8 cellular contexts compared by ENCODE assay signal in the genomic region with DNA sequence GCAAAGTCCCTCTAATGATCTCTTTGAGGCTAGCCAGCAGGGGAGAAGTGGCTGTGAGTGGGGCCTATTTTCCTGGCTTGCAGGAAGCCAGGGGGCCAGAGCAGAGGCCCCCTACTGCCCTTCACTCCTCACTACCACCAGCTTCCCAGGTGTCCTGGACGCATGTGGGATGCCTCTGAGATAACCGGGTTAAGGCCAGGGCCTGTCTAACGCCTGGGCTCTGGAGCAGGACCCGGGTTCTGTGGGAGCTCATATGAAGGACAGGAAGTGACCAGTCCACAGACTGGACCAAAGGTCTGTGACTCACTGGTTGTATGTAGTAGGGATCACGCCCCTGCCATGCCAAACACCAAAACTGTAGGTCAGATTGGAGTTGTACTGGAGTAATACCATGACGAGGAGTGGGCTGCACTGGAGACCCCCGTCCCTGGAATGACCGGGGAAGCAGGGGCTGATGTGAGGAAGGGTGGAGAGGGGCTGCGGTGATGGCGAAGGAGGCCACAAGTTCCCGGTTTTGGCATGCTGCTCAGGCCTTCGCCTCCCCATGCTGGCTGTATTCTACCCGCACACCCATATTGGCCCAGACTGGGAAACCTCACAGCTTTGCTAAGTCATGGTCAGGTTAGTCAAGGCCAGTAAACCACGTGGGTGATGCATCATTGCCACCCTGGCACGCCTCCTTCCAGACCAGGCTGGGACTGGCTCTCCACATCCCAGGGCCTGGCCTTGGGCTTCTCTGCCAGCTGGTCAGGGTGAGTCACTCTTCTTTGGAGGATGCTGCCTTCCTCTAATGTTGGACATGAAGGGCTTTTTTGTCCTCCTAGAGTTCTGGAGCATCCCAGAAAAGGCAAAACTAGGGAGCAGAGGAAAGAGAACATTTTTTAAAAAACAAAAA. TPM values are rescaled to one million over a fixed set of nuclear protein-coding genes. Genes with fewer than 3 reads are reported as not detected.
DNase-seq lines count a peak whose midpoint lies in the region; ATAC-seq, FAIRE-seq and TF ChIP-seq lines count a peak whose summit lies in the region.

No MANE protein-coding gene starts in this region.

- FAIRE-seq in H54 (lab: Jason Lieb, UNC), result peak; percentile 94

- H3K9me3 ChIP-seq in sigmoid colon, result no peaks in the 10 kb centered on the region

- peaks cover 5% of the 10 kb centered on the region for H3K27me3 Mint-ChIP-seq in GM23338 (ENCODE audit: insufficient read depth, low read depth, poor library complexity)
- H3K27me3 Mint-ChIP-seq in activated CD8-positive, alpha-beta memory T cell treated with anti-CD3 and anti-CD28 coated beads, Interleukin-2, amount 10 ng/mL, durations not matched to agents 7 days and 5 days, result no peaks in the 10 kb centered on the region

- H3K27ac Mint-ChIP-seq in GM23338, result no peak overlapping the region
- no peak overlapping the region for H3K27ac Mint-ChIP-seq in activated CD8-positive, alpha-beta memory T cell treated with anti-CD3 and anti-CD28 coated beads, Interleukin-2, amount 10 ng/mL, durations not matched to agents 7 days and 5 days

- intact Hi-C loops in sigmoid colon (cut with DNase I), result no loop called here

- ATAC-seq in GM23338 (no peak; the same call in 1 of the 3 replicates), HG03520 (IDR thresholded peaks at IDR 0.05; ENCODE audit: unreplicated experiment) (no peak), HG02884 (IDR thresholded peaks at IDR 0.05; ENCODE audit: unreplicated experiment) (no peak)
- ATAC-seq in activated CD8-positive, alpha-beta memory T cell treated with anti-CD3 and anti-CD28 coated beads, Interleukin-2, amount 10 ng/mL, durations not matched to agents 7 days and 5 days, result no peak

- H3K4me1 ChIP-seq in sigmoid colon, result no peaks in the 10 kb centered on the region
- H3K4me1 ChIP-seq in GM23338 (ENCODE audit: insufficient read depth), result no peaks in the 10 kb centered on the region; the same call in 1 of the 2 replicates

- no peak overlapping the region for H3K4me2 ChIP-seq in GM23338

- H3K4me3 ChIP-seq in sigmoid colon (no peak overlapping the region), GM23338 (no peak overlapping the region)

- H3K27me3 ChIP-seq in sigmoid colon (no peaks in the 10 kb centered on the region), GM23338 (ENCODE audit: insufficient read depth) (no peaks in the 10 kb centered on the region)

- CTCF ChIA-PET in activated CD8-positive, alpha-beta memory T cell treated with anti-CD3 and anti-CD28 coated beads, Interleukin-2, amount 10 ng/mL, durations not matched to agents 7 days and 5 days (lab: Charles Lee), result interaction anchor here (0.8 to 3.9 kb wide), 4 partner anchors 9 to 35 kb away, joined by 3 to 23 read pairs (median 4); no protein-coding TSS in a partner anchor

- TF ChIP-seq POLR2A in H54 (IDR thresholded peaks at IDR 0.05; ENCODE audit: low read depth, low read length) (peak; percentile 63; the same call in 1 of the 2 replicates), sigmoid colon (IDR thresholded peaks at IDR 0.05) (no peak)

- TF ChIP-seq EP300 in sigmoid colon (IDR thresholded peaks at IDR 0.05), result no peak

- H3K4me1 Mint-ChIP-seq in GM23338, result peaks cover 10% of the 10 kb centered on the region; the same call in 2 of the 3 replicates
- H3K4me1 Mint-ChIP-seq in activated CD8-positive, alpha-beta memory T cell treated with anti-CD3 and anti-CD28 coated beads, Interleukin-2, amount 10 ng/mL, durations not matched to agents 7 days and 5 days, result peaks cover 16% of the 10 kb centered on the region

- TF ChIP-seq CTCF in sigmoid colon (IDR thresholded peaks at IDR 0.05) (no peak), GM23338 (conservative IDR thresholded peaks at IDR 0.05; ENCODE audit: low read depth in 2 of 2) (no peak)

- no peaks in the 10 kb centered on the region for H3K79me2 ChIP-seq in GM23338 (replicated peaks; ENCODE audit: insufficient read depth)

- H3K27ac ChIP-seq in sigmoid colon (peak overlapping the region in 1 of 4 donors; percentile 35), GM23338 (ENCODE audit: low read depth) (no peak overlapping the region)

- no peaks in the 10 kb centered on the region for H3K36me3 Mint-ChIP-seq in GM23338 (ENCODE audit: low read depth)
- H3K36me3 Mint-ChIP-seq in activated CD8-positive, alpha-beta memory T cell treated with anti-CD3 and anti-CD28 coated beads, Interleukin-2, amount 10 ng/mL, durations not matched to agents 7 days and 5 days, result no peaks in the 10 kb centered on the region

- H3K9me2 ChIP-seq in GM23338 (ENCODE audit: insufficient read depth), result no peaks in the 10 kb centered on the region

- H3K4me3 Mint-ChIP-seq in GM23338, result no peak overlapping the region
- H3K4me3 Mint-ChIP-seq in activated CD8-positive, alpha-beta memory T cell treated with anti-CD3 and anti-CD28 coated beads, Interleukin-2, amount 10 ng/mL, durations not matched to agents 7 days and 5 days, result no peak overlapping the region

- 86 to 91% methylated on average over 15 of the region's 15 CpGs for WGBS in sigmoid colon, 2 donors

- H3K36me3 ChIP-seq in sigmoid colon (no peaks in the 10 kb centered on the region), GM23338 (ENCODE audit: insufficient read depth) (no peaks in the 10 kb centered on the region)

- H3F3A ChIP-seq in GM23338 (replicated peaks; ENCODE audit: low read depth), result no peaks in the 10 kb centered on the region

- DNase-seq in H54 (ENCODE audit: insufficient read length, low spot score) (peak; percentile 85), RPMI8226 (peak; percentile 17), fibroblast of the conjunctiva (ENCODE audit: low read depth) (peak; percentile 89), sigmoid colon (peak; percentile 68), GM23338 (ENCODE audit: low spot score) (no peak)
- DNase-seq in activated CD8-positive, alpha-beta memory T cell treated with anti-CD3 and anti-CD28 coated beads, Interleukin-2, amount 10 ng/mL, durations not matched to agents 7 days and 5 days, result no peak

- H3K9me3 Mint-ChIP-seq in GM23338, result no peaks in the 10 kb centered on the region
- H3K9me3 Mint-ChIP-seq in activated CD8-positive, alpha-beta memory T cell treated with anti-CD3 and anti-CD28 coated beads, Interleukin-2, amount 10 ng/mL, durations not matched to agents 7 days and 5 days (ENCODE audit: low read depth), result no peaks in the 10 kb centered on the region

- no peaks in the 10 kb centered on the region for H4K20me1 ChIP-seq in GM23338 (replicated peaks; ENCODE audit: insufficient read depth)

- no peak overlapping the region for H2AFZ ChIP-seq in GM23338

TF ChIP-seq in GM23338, 12 proteins besides CTCF, POLR2A, EP300 and RAD21 (continues in another document):
- TF ChIP-seq, protein P1, sequence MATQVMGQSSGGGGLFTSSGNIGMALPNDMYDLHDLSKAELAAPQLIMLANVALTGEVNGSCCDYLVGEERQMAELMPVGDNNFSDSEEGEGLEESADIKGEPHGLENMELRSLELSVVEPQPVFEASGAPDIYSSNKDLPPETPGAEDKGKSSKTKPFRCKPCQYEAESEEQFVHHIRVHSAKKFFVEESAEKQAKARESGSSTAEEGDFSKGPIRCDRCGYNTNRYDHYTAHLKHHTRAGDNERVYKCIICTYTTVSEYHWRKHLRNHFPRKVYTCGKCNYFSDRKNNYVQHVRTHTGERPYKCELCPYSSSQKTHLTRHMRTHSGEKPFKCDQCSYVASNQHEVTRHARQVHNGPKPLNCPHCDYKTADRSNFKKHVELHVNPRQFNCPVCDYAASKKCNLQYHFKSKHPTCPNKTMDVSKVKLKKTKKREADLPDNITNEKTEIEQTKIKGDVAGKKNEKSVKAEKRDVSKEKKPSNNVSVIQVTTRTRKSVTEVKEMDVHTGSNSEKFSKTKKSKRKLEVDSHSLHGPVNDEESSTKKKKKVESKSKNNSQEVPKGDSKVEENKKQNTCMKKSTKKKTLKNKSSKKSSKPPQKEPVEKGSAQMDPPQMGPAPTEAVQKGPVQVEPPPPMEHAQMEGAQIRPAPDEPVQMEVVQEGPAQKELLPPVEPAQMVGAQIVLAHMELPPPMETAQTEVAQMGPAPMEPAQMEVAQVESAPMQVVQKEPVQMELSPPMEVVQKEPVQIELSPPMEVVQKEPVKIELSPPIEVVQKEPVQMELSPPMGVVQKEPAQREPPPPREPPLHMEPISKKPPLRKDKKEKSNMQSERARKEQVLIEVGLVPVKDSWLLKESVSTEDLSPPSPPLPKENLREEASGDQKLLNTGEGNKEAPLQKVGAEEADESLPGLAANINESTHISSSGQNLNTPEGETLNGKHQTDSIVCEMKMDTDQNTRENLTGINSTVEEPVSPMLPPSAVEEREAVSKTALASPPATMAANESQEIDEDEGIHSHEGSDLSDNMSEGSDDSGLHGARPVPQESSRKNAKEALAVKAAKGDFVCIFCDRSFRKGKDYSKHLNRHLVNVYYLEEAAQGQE (IDR thresholded peaks at IDR 0.05; ENCODE audit: unreplicated experiment), result no peak

RNA-seq across cellular contexts. Expression of gene TMEM230, which starts 47.1 kb away (rescaled TPM):
- total RNA-seq in sigmoid colon, result 100 to 1,000 TPM in 1 of 4 donors, 10 to 100 TPM in 3; 79.3 to 116 (median 94.0) TPM
- polyA plus RNA-seq in sigmoid colon, result 100 to 1,000 TPM in 2 of 3 donors, 10 to 100 TPM in 1; 68.7 to 145 (median 119) TPM
- total RNA-seq in GM23338 (2014; rRNA removed; shearing (Covaris generic)), result 93.4 and 102 TPM in 2 replicates
- polyA plus RNA-seq in GM23338 (2016; fragmentation: Nextera tagmentation; extraction: Ambion mirVana), result 110 and 113 TPM in 2 replicates
- 10 to 100 TPM; 57.0 to 82.4 TPM for total RNA-seq in activated CD8-positive, alpha-beta memory T cell treated with anti-CD3 and anti-CD28 coated beads, Interleukin-2, amount 10 ng/mL, durations not matched to agents 7 days and 5 days

RNA-seq across cellular contexts. Expression of gene PCNA, which starts 54.0 kb away (rescaled TPM):
- total RNA-seq in sigmoid colon, result 10 to 100 TPM; 24.6 to 54.8 (median 40.0) TPM
- polyA plus RNA-seq in sigmoid colon (100 to 1,000 TPM in 2 of 3 donors, 10 to 100 TPM in 1; 69.7 to 145 (median 137) TPM), GM23338 (2016; fragmentation: Nextera tagmentation; extraction: Ambion mirVana) (349 and 353 TPM in 2 replicates)
- total RNA-seq in GM23338 (2014; rRNA removed; shearing (Covaris generic)), result 413 and 428 TPM in 2 replicates
- 100 to 1,000 TPM; 548 to 587 TPM for total RNA-seq in activated CD8-positive, alpha-beta memory T cell treated with anti-CD3 and anti-CD28 coated beads, Interleukin-2, amount 10 ng/mL, durations not matched to agents 7 days and 5 days

Comparison
In these comparisons a context has a peak if more than half of its experiments do, and no peak if none do; other contexts are left out.
1. DNase-seq: peak in H54 (single experiment), RPMI8226 (single experiment), fibroblast of the conjunctiva (single experiment) and sigmoid colon (single experiment); none in GM23338 (single experiment) and activated CD8-positive, alpha-beta memory T cell treated with anti-CD3 and anti-CD28 coated beads, Interleukin-2, amount 10 ng/mL, durations not matched to agents 7 days and 5 days (single experiment).